1 cellular context compared by ENCODE assay signal in genomic region chr3:52636673-52637072, GRCh38.
TF ChIP-seq lines count a peak whose summit lies in the region.

No MANE protein-coding gene starts in this region.

TF ChIP-seq in GM23338, 12 proteins besides CTCF, POLR2A, EP300 and RAD21:
- no peak for TF ChIP-seq ZNF462 (CRISPR knock-in tag; IDR thresholded peaks at IDR 0.05)
- no peak for TF ChIP-seq NANOG (IDR thresholded peaks at IDR 0.05; ENCODE audit: borderline replicate concordance)
- TF ChIP-seq EZH2 (IDR thresholded peaks at IDR 0.05; ENCODE audit: low read depth, unreplicated experiment): no peak
- TF ChIP-seq REST (IDR thresholded peaks at IDR 0.05; ENCODE audit: unreplicated experiment): no peak
- no peak for TF ChIP-seq ETS1 (IDR thresholded peaks at IDR 0.05)
- TF ChIP-seq STAT1 (IDR thresholded peaks at IDR 0.05; ENCODE audit: unreplicated experiment): no peak
- no peak for TF ChIP-seq ZNF331 (CRISPR knock-in tag; IDR thresholded peaks at IDR 0.05; ENCODE audit: low read depth)
- no peak for TF ChIP-seq POLR2AphosphoS5 (IDR thresholded peaks at IDR 0.05; ENCODE audit: low read depth)
- TF ChIP-seq JUNB (IDR thresholded peaks at IDR 0.05; ENCODE audit: unreplicated experiment): no peak
- TF ChIP-seq ZNF114 (CRISPR knock-in tag; IDR thresholded peaks at IDR 0.05): no peak
- TF ChIP-seq EZH2phosphoT487 (IDR thresholded peaks at IDR 0.05; ENCODE audit: unreplicated experiment): no peak
- no peak for TF ChIP-seq CREB1 (CRISPR knock-in tag; IDR thresholded peaks at IDR 0.05; ENCODE audit: low read depth)
TF ChIP-seq in GM23338: peak in this region for 0.
